ENCODE assay signal across 20 cellular contexts in genomic region chr20:3166338-3166912, GRCh38.
"Had no signal": no experiment of that assay in that cellular context is flagged by ENCODE, and none has a peak within 500 bp of the region (broad histone marks: within the 10 kb centered on the region; RNA-seq: fewer than 3 reads in every experiment).

No MANE protein-coding gene starts in this region.

- ATAC-seq: stimulated activated effector memory CD8-positive, alpha-beta T cell treated with anti-CD3 and anti-CD28 coated beads, Interleukin-12 subunit alpha, Interleukin-12 subunit beta, amount 100 ng/mL, for 72 hours had no signal

- H3K36me3 ChIP-seq: left ventricle myocardium inferior, neutrophil, ovary, prostate gland had no signal

- H3K27me3 ChIP-seq: ovary had no signal

- H3K27ac ChIP-seq: neutrophil, ovary, prostate gland, tibial artery had no signal

- H3K4me1 ChIP-seq: prostate gland had no signal

- DNase-seq: activated CD4-positive, alpha-beta T cell treated with anti-CD3 and anti-CD28 coated beads for 48 hours; activated CD4-positive, alpha-beta T cell treated with anti-CD3 and anti-CD28 coated beads, Interleukin-2, amount 50 U/mL, for 48 hours; activated CD8-positive, alpha-beta memory T cell treated with anti-CD3 and anti-CD28 coated beads for 24 hours; activated gamma-delta T cell; activated naive CD4-positive, alpha-beta T cell treated with anti-CD3 and anti-CD28 coated beads, Interleukin-2, amount 10 ng/mL, durations not matched to agents 7 days and 5 days; activated naive CD8-positive, alpha-beta T cell treated with anti-CD3 and anti-CD28 coated beads, Interleukin-2, amount 10 ng/mL, durations not matched to agents 7 days and 5 days; central memory CD4-positive, alpha-beta T cell; effector CD8-positive, alpha-beta T cell; left ventricle myocardium inferior; retina; small intestine; stimulated activated CD4-positive, alpha-beta T cell treated with anti-CD3 and anti-CD28 coated beads, Interleukin-4, amount 100 ng/mL, for 24 hours; stimulated activated naive CD8-positive, alpha-beta T cell treated with anti-CD3 and anti-CD28 coated beads, Interleukin-15, amount 100 ng/mL, for 72 hours; T-helper 9 cell had no signal

- H3K9me3 ChIP-seq: left ventricle myocardium inferior, neutrophil, ovary, prostate gland, tibial artery had no signal

- H3K4me3 ChIP-seq: lung, ovary, prostate gland, tibial artery had no signal
